8 cellular contexts compared by ENCODE assay signal in genomic region chr15:22839046-22839705, GRCh38. TPM values are rescaled to one million over a fixed set of nuclear protein-coding genes. Genes with fewer than 3 reads are reported as not detected.
DNase-seq lines count a peak whose midpoint lies in the region; ATAC-seq and TF ChIP-seq lines count a peak whose summit lies in the region.

No MANE protein-coding gene starts in this region.

- H3K4me3 ChIP-seq in AG04450 (ENCODE audit: low read depth, low read length) (peak overlapping the region; percentile 91), SJSA1 (peak overlapping the region; percentile 88), epithelial cell of proximal tubule (ENCODE audit: low read depth, low read length) (peak overlapping the region; percentile 86), neural cell (ENCODE audit: low read length) (peak overlapping the region; percentile 76)

- TF ChIP-seq RAD21 in neural cell (conservative IDR thresholded peaks at IDR 0.05), result no peak

- H3K4me1 ChIP-seq in SJSA1 (replicated peaks), result peaks cover 12% of the 10 kb centered on the region

- peak; percentile 0 for ATAC-seq in GM21367 (IDR thresholded peaks at IDR 0.05; ENCODE audit: unreplicated experiment)
- no peak for ATAC-seq in HG03039 (IDR thresholded peaks at IDR 0.05; ENCODE audit: unreplicated experiment)

- TF ChIP-seq CTCF in AG04450 (IDR thresholded peaks at IDR 0.05; ENCODE audit: low read depth, low read length) (no peak), epithelial cell of proximal tubule (conservative IDR thresholded peaks at IDR 0.05; ENCODE audit: low read depth, low read length) (no peak), neural cell (IDR thresholded peaks at IDR 0.05; ENCODE audit: poor library complexity, severe bottlenecking) (no peak)

- H3K9me3 ChIP-seq in AG04450 (ENCODE audit: control insufficient read depth, insufficient read depth, low read length) (no peaks in the 10 kb centered on the region; the same call in 1 of the 2 replicates), SJSA1 (replicated peaks) (no peaks in the 10 kb centered on the region), neural cell (ENCODE audit: low read length) (no peaks in the 10 kb centered on the region)

- no peaks in the 10 kb centered on the region for H3K9me2 ChIP-seq in neural cell (ENCODE audit: insufficient read depth, low read length)

- peak overlapping the region; percentile 50 for H3K4me2 ChIP-seq in neural cell (ENCODE audit: low read length)

- peaks cover 35% of the 10 kb centered on the region for H3K36me3 ChIP-seq in SJSA1
- no peaks in the 10 kb centered on the region for H3K36me3 ChIP-seq in neural cell (ENCODE audit: insufficient read depth, low read length)

- peak overlapping the region; percentile 90 for H3K27ac ChIP-seq in AG04450 (ENCODE audit: low read depth, low read length)
- H3K27ac ChIP-seq in SJSA1, result peak overlapping the region; percentile 77
- H3K27ac ChIP-seq in neural cell (ENCODE audit: low read length), result peak overlapping the region; percentile 71

- TF ChIP-seq EP300 in neural cell (conservative IDR thresholded peaks at IDR 0.05; ENCODE audit: poor library complexity, severe bottlenecking), result no peak

- peak overlapping the region; percentile 78 for H3K9ac ChIP-seq in neural cell (ENCODE audit: low read length)

- peak overlapping the region; percentile 54 for H2AFZ ChIP-seq in neural cell (ENCODE audit: low read depth, low read length)

- peaks cover 29% of the 10 kb centered on the region for H3K79me2 ChIP-seq in neural cell (replicated peaks; ENCODE audit: insufficient read depth, low read length)

- DNase-seq in AG04450 (ENCODE audit: low read depth, low spot score) (no peak), SJSA1 (ENCODE audit: low read depth in 1 of 2, low spot score in 2 of 2) (peak in 1 of 2 experiments; percentile 31), epithelial cell of proximal tubule (ENCODE audit: low read depth) (no peak), mucosa of gallbladder (ENCODE audit: low spot score) (no peak), NCI-H2081 treated with DMSO at 0.1 percent for 48 hours (lab: John Stamatoyannopoulos, UW) (no peak)

- no peaks in the 10 kb centered on the region for H4K20me1 ChIP-seq in neural cell (ENCODE audit: insufficient read depth)

- H3F3A ChIP-seq in neural cell (ENCODE audit: insufficient read depth, low read length, poor library complexity, severe bottlenecking), result no peaks in the 10 kb centered on the region

- no peaks in the 10 kb centered on the region for H3K27me3 ChIP-seq in AG04450 (ENCODE audit: control insufficient read depth, insufficient read depth, low read length)
- H3K27me3 ChIP-seq in SJSA1 (replicated peaks), result no peaks in the 10 kb centered on the region
- no peaks in the 10 kb centered on the region for H3K27me3 ChIP-seq in neural cell (ENCODE audit: insufficient read depth, low read depth, low read length)

- CTCF ChIA-PET in AG04450 (lab: Charles Lee), result no interaction called here

- POLR2A ChIA-PET in AG04450 (lab: Yijun Ruan, JAX), result interaction anchor here (1.0 kb wide), 1 partner anchor 100 kb away, joined by 6 read pairs; no protein-coding TSS in a partner anchor

TF ChIP-seq in neural cell, 6 proteins besides CTCF, POLR2A, EP300 and RAD21:
- TF ChIP-seq TAF1 (IDR thresholded peaks at IDR 0.05; ENCODE audit: low read depth) (no peak), MXI1 (conservative IDR thresholded peaks at IDR 0.05; ENCODE audit: poor library complexity, severe bottlenecking) (peak; percentile 10)

RNA-seq across cellular contexts. Expression of gene NIPA2, which starts 0.7 kb away (rescaled TPM):
- 45.6 and 64.6 TPM in 2 replicates for polyA plus RNA-seq in AG04450 (2011; rRNA removed)
- polyA minus RNA-seq in AG04450 (2011; rRNA and poly(A)+ RNA removed), result 27.2 and 32.4 TPM in 2 replicates
- 159 and 217 TPM in 2 replicates for total RNA-seq in SJSA1 (2014; rRNA removed; shearing (Covaris generic))
- 54.7 and 94.4 TPM in 2 replicates for total RNA-seq in epithelial cell of proximal tubule
- polyA plus RNA-seq in neural cell, result 51.3 and 52.6 TPM in 2 replicates
- polyA minus RNA-seq in neural cell, result 43.1 and 52.9 TPM in 2 replicates
- 52.6 TPM for total RNA-seq in mucosa of gallbladder

RNA-seq across cellular contexts. Expression of gene NIPA1, which starts 52.7 kb away (rescaled TPM):
- polyA plus RNA-seq in AG04450 (2011; rRNA removed) (7.5 and 8.2 TPM in 2 replicates), neural cell (32.3 and 32.8 TPM in 2 replicates)
- 12.0 and 13.7 TPM in 2 replicates for polyA minus RNA-seq in AG04450 (2011; rRNA and poly(A)+ RNA removed)
- 17.2 and 22.5 TPM in 2 replicates for total RNA-seq in SJSA1 (2014; rRNA removed; shearing (Covaris generic))
- total RNA-seq in epithelial cell of proximal tubule (14.5 and 16.6 TPM in 2 replicates), mucosa of gallbladder (44.9 TPM)
- 43.3 and 47.9 TPM in 2 replicates for polyA minus RNA-seq in neural cell
